In the genomic region with DNA sequence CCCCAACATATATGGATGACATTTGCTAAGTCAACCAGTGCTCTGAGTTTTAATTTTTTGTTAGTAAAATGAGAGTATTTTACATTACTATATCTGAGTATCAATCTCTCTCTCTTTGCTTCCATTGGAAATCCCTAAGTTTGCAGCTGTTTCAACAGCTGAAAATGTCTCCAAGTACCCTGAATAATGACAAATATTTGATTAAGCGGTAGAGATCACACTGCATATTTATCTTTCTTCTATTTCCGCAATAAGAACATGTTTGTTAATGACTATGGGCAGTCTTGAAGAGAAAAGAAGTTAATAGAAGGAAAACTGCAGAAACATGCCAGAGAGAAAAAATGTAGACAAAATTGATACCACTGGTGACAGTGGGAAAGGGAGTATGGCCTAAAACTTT, we compare ENCODE assay signal across 24 cellular contexts.
"Had no signal": no experiment of that assay in that cellular context is flagged by ENCODE, and none has a peak within 500 bp of the region (broad histone marks: within the 10 kb centered on the region; RNA-seq: fewer than 3 reads in every experiment).

No MANE protein-coding gene starts in this region.

- DNase-seq: activated CD4-positive, alpha-beta memory T cell treated with anti-CD3 and anti-CD28 coated beads for 36 hours; activated CD4-positive, alpha-beta T cell treated with anti-CD3 and anti-CD28 coated beads, Interleukin-2, amount 10 ng/mL, durations not matched to agents 7 days and 5 days; activated CD4-positive, CD25-positive, alpha-beta regulatory T cell; activated CD8-positive, alpha-beta memory T cell treated with anti-CD3 and anti-CD28 coated beads for 24 hours; activated gamma-delta T cell; activated naive CD4-positive, alpha-beta T cell treated with anti-CD3 and anti-CD28 coated beads for 36 hours; activated T-cell treated with anti-CD3 and anti-CD28 coated beads, Interleukin-2, amount 50 U/mL, for 4 hours; amygdala; cerebellar nuclear complex; IMR-90; Kasumi-1; KBM-7; NCI-H1092; NCI-H1417; NCI-H1694 treated with DMSO at 0.1 percent for 48 hours; NCI-H2029 treated with DMSO at 0.1 percent for 48 hours; NCI-H345; NCI-H510A; NCI-H526 treated with DMSO at 0.1 percent for 48 hours; NK-92 treated with Interleukin-12 subunit alpha and Interleukin-12 subunit beta, amount 100 ng/mL, for 24 hours; SIG-M5; T-cell; T-helper 2 cell; T1000 had no signal
